19 cellular contexts compared by ENCODE assay signal in genomic region chr4:182139481-182139880, GRCh38.
A peak's percentile ranks its signal among the peaks of the same experiment; 100 is the strongest.
DNase-seq lines count a peak whose midpoint lies in the region; ATAC-seq, FAIRE-seq and TF ChIP-seq lines count a peak whose summit lies in the region.
"Had no signal": no experiment of that assay in that cellular context is flagged by ENCODE, and none has a peak within 500 bp of the region (broad histone marks: within the 10 kb centered on the region; RNA-seq: fewer than 3 reads in every experiment).

No MANE protein-coding gene starts in this region.

- H3K27me3 ChIP-seq in KMS-11 (ENCODE audit: insufficient read depth, low read depth) (no peaks in the 10 kb centered on the region), small intestine (ENCODE audit: control insufficient read depth in 2 of 2, insufficient read depth in 2 of 2, low read length in 2 of 2) (peaks cover 0 to 17% of the 10 kb centered on the region in 2 donors)

- peak overlapping the region; percentile 68 for H3K4me3 Mint-ChIP-seq in activated CD4-positive, alpha-beta memory T cell treated with anti-CD3 and anti-CD28 coated beads, Interleukin-2, amount 10 ng/mL, durations not matched to agents 7 days and 5 days
- H3K4me3 Mint-ChIP-seq in activated CD4-positive, alpha-beta memory T cell treated with anti-CD3 and anti-CD28 coated beads for 36 hours, result no peak overlapping the region
- H3K4me3 Mint-ChIP-seq in effector memory CD8-positive, alpha-beta T cell, result peak overlapping the region; percentile 31 to 42
- peak overlapping the region in 5 of 10 donors; percentile 28 to 59 (median 52) for H3K4me3 Mint-ChIP-seq in naive thymus-derived CD8-positive, alpha-beta T cell
- H3K4me3 Mint-ChIP-seq: stimulated activated effector memory CD8-positive, alpha-beta T cell treated with anti-CD3 and anti-CD28 coated beads, Interleukin-12 subunit alpha, Interleukin-12 subunit beta, amount 100 ng/mL, for 72 hours had no signal

- H3K27ac Mint-ChIP-seq in activated CD4-positive, alpha-beta memory T cell treated with anti-CD3 and anti-CD28 coated beads, Interleukin-2, amount 10 ng/mL, durations not matched to agents 7 days and 5 days, result no peak overlapping the region
- H3K27ac Mint-ChIP-seq in activated CD4-positive, alpha-beta memory T cell treated with anti-CD3 and anti-CD28 coated beads for 36 hours, result no peak overlapping the region
- no peak overlapping the region for H3K27ac Mint-ChIP-seq in effector memory CD8-positive, alpha-beta T cell
- H3K27ac Mint-ChIP-seq in naive thymus-derived CD8-positive, alpha-beta T cell, result no peak overlapping the region
- H3K27ac Mint-ChIP-seq: activated T-cell treated with anti-CD3 and anti-CD28 coated beads, Interleukin-2, amount 50 U/mL, for 72 hours; stimulated activated effector memory CD8-positive, alpha-beta T cell treated with anti-CD3 and anti-CD28 coated beads, Interleukin-12 subunit alpha, Interleukin-12 subunit beta, amount 100 ng/mL, for 72 hours had no signal

- peaks cover 17% of the 10 kb centered on the region for H3K4me1 Mint-ChIP-seq in activated CD4-positive, alpha-beta memory T cell treated with anti-CD3 and anti-CD28 coated beads, Interleukin-2, amount 10 ng/mL, durations not matched to agents 7 days and 5 days
- peaks cover 16% of the 10 kb centered on the region for H3K4me1 Mint-ChIP-seq in activated CD4-positive, alpha-beta memory T cell treated with anti-CD3 and anti-CD28 coated beads for 36 hours (ENCODE audit: low read depth)
- H3K4me1 Mint-ChIP-seq in effector memory CD8-positive, alpha-beta T cell (ENCODE audit: low read depth in 2 of 2), result peaks cover 0 to 5% of the 10 kb centered on the region in 2 donors
- peaks cover 7 to 19% (median 13%) of the 10 kb centered on the region in 4 donors for H3K4me1 Mint-ChIP-seq in naive thymus-derived CD8-positive, alpha-beta T cell

- H3K36me3 ChIP-seq in KMS-11 (ENCODE audit: insufficient read depth), result no peaks in the 10 kb centered on the region
- H3K36me3 ChIP-seq in small intestine (ENCODE audit: control insufficient read depth in 2 of 2, insufficient read depth in 2 of 2, low read length in 2 of 2), result no peaks in the 10 kb centered on the region
- H3K36me3 ChIP-seq: right atrium auricular region had no signal

- H2AFZ ChIP-seq in KMS-11 (ENCODE audit: low read depth), result peak overlapping the region; percentile 31; the same call in 1 of the 2 replicates

- H3K4me3 ChIP-seq in KMS-11 (IDR thresholded peaks at IDR 0.05; ENCODE audit: insufficient read depth, low read depth, low read length) (no peak overlapping the region), small intestine (ENCODE audit: low read depth in 1 of 2, low read length in 2 of 2) (peak overlapping the region in 1 of 2 donors; percentile 31)
- H3K4me3 ChIP-seq: right atrium auricular region had no signal

- 9 to 34% (median 26%) methylated on average over 13 of the region's 13 CpGs for WGBS in small intestine, 3 donors

- no peaks in the 10 kb centered on the region for H3K9me3 Mint-ChIP-seq in activated CD4-positive, alpha-beta memory T cell treated with anti-CD3 and anti-CD28 coated beads, Interleukin-2, amount 10 ng/mL, durations not matched to agents 7 days and 5 days
- H3K9me3 Mint-ChIP-seq in activated CD4-positive, alpha-beta memory T cell treated with anti-CD3 and anti-CD28 coated beads for 36 hours, result no peaks in the 10 kb centered on the region
- H3K9me3 Mint-ChIP-seq in effector memory CD8-positive, alpha-beta T cell, result peaks cover 0 to 6% of the 10 kb centered on the region in 2 donors
- peaks cover 0 to 5% (median 0%) of the 10 kb centered on the region in 9 donors for H3K9me3 Mint-ChIP-seq in naive thymus-derived CD8-positive, alpha-beta T cell

- no peak overlapping the region; the same call in 1 of the 2 replicates for H3K27ac ChIP-seq in KMS-11
- no peak overlapping the region for H3K27ac ChIP-seq in small intestine (ENCODE audit: low read depth in 1 of 2, low read length in 1 of 2)
- no peak overlapping the region for H3K27ac ChIP-seq in substantia nigra (ENCODE audit: low read depth, low read length, poor library complexity, severe bottlenecking)
- H3K27ac ChIP-seq: right atrium auricular region had no signal

- TF ChIP-seq CTCF in KMS-11 (conservative IDR thresholded peaks at IDR 0.05; ENCODE audit: low read depth, low read length), result no peak

- DNase-seq in activated CD4-positive, alpha-beta memory T cell treated with anti-CD3 and anti-CD28 coated beads, Interleukin-2, amount 10 ng/mL, durations not matched to agents 7 days and 5 days, result no peak
- DNase-seq in activated CD4-positive, alpha-beta memory T cell treated with anti-CD3 and anti-CD28 coated beads for 36 hours, result no peak
- DNase-seq in effector memory CD8-positive, alpha-beta T cell, result no peak
- peak; percentile 12 for DNase-seq in small intestine
- DNase-seq in naive thymus-derived CD8-positive, alpha-beta T cell, result no peak
- no peak for DNase-seq in substantia nigra (lab: John Stamatoyannopoulos, UW)
- DNase-seq in NCI-H2227 treated with DMSO at 0.1 percent for 48 hours (lab: John Stamatoyannopoulos, UW), result no peak
- DNase-seq: activated T-cell treated with anti-CD3 and anti-CD28 coated beads, Interleukin-2, amount 50 U/mL, for 72 hours; anterior cingulate cortex; DMS53; Karpas-422; NCI-H187; NCI-H524 treated with DMSO at 0.1 percent for 48 hours; SW 1271 had no signal

- no peaks in the 10 kb centered on the region for H4K20me1 ChIP-seq in KMS-11 (ENCODE audit: insufficient read depth)

- H3K4me1 ChIP-seq in KMS-11 (ENCODE audit: low read depth, poor library complexity, severe bottlenecking) (no peaks in the 10 kb centered on the region), small intestine (ENCODE audit: control insufficient read depth in 2 of 2, insufficient read depth in 1 of 2, low read depth in 1 of 2, low read length in 1 of 2) (peaks cover 0 to 5% of the 10 kb centered on the region in 2 donors)

- H3K9ac ChIP-seq in KMS-11, result peak overlapping the region; percentile 1; the same call in 1 of the 2 replicates

- no peak for ATAC-seq in effector memory CD8-positive, alpha-beta T cell (replicated peaks)
- no peak for ATAC-seq in naive thymus-derived CD8-positive, alpha-beta T cell
- ATAC-seq: activated T-cell treated with anti-CD3 and anti-CD28 coated beads, Interleukin-2, amount 50 U/mL, for 72 hours; HCT116; stimulated activated effector memory CD8-positive, alpha-beta T cell treated with anti-CD3 and anti-CD28 coated beads, Interleukin-12 subunit alpha, Interleukin-12 subunit beta, amount 100 ng/mL, for 72 hours had no signal

- peaks cover 56% of the 10 kb centered on the region for H3K27me3 Mint-ChIP-seq in activated CD4-positive, alpha-beta memory T cell treated with anti-CD3 and anti-CD28 coated beads, Interleukin-2, amount 10 ng/mL, durations not matched to agents 7 days and 5 days
- H3K27me3 Mint-ChIP-seq in activated CD4-positive, alpha-beta memory T cell treated with anti-CD3 and anti-CD28 coated beads for 36 hours, result peaks cover 48% of the 10 kb centered on the region
- H3K27me3 Mint-ChIP-seq in effector memory CD8-positive, alpha-beta T cell, result peaks cover 26 to 65% of the 10 kb centered on the region in 2 donors
- peaks cover 33 to 83% (median 51%) of the 10 kb centered on the region in 5 donors for H3K27me3 Mint-ChIP-seq in naive thymus-derived CD8-positive, alpha-beta T cell

- H3K36me3 Mint-ChIP-seq in activated CD4-positive, alpha-beta memory T cell treated with anti-CD3 and anti-CD28 coated beads, Interleukin-2, amount 10 ng/mL, durations not matched to agents 7 days and 5 days (ENCODE audit: low read depth), result no peaks in the 10 kb centered on the region
- no peaks in the 10 kb centered on the region for H3K36me3 Mint-ChIP-seq in activated CD4-positive, alpha-beta memory T cell treated with anti-CD3 and anti-CD28 coated beads for 36 hours
- no peaks in the 10 kb centered on the region for H3K36me3 Mint-ChIP-seq in effector memory CD8-positive, alpha-beta T cell (ENCODE audit: insufficient read depth)
- H3K36me3 Mint-ChIP-seq in naive thymus-derived CD8-positive, alpha-beta T cell, result peaks cover 0 to 7% (median 0%) of the 10 kb centered on the region in 3 donors
- H3K36me3 Mint-ChIP-seq: stimulated activated effector memory CD8-positive, alpha-beta T cell treated with anti-CD3 and anti-CD28 coated beads, Interleukin-12 subunit alpha, Interleukin-12 subunit beta, amount 100 ng/mL, for 72 hours had no signal

- H3K4me2 ChIP-seq in KMS-11, result 0 out of 2 replicates have a peak overlapping the region, but pooled peaks have one; percentile 1

- H3K9me3 ChIP-seq in small intestine (ENCODE audit: control insufficient read depth, low read depth), result no peaks in the 10 kb centered on the region
- H3K9me3 ChIP-seq: right atrium auricular region had no signal

- POLR2A ChIA-PET in activated CD4-positive, alpha-beta memory T cell treated with anti-CD3 and anti-CD28 coated beads, Interleukin-2, amount 10 ng/mL, durations not matched to agents 7 days and 5 days (lab: Charles Lee), result no interaction called here
- POLR2A ChIA-PET in activated CD4-positive, alpha-beta memory T cell treated with anti-CD3 and anti-CD28 coated beads for 36 hours (lab: Charles Lee), result no interaction called here
- POLR2A ChIA-PET in naive thymus-derived CD8-positive, alpha-beta T cell (lab: Charles Lee), result no interaction called here

- H3K79me2 ChIP-seq in KMS-11 (ENCODE audit: insufficient read depth, low read depth), result no peaks in the 10 kb centered on the region

- CTCF ChIA-PET in activated CD4-positive, alpha-beta memory T cell treated with anti-CD3 and anti-CD28 coated beads, Interleukin-2, amount 10 ng/mL, durations not matched to agents 7 days and 5 days (lab: Charles Lee), result no interaction called here
- CTCF ChIA-PET in activated CD4-positive, alpha-beta memory T cell treated with anti-CD3 and anti-CD28 coated beads for 36 hours (lab: Charles Lee), result no interaction called here

- intact Hi-C loops in activated CD4-positive, alpha-beta memory T cell treated with anti-CD3 and anti-CD28 coated beads for 36 hours (cut with micrococcal nuclease), result no loop called here

- FAIRE-seq in small intestine (lab: Jason Lieb, UNC), result no peak
- FAIRE-seq: RCC 7860 had no signal
